8 cellular contexts compared by ENCODE assay signal in the genomic region with DNA sequence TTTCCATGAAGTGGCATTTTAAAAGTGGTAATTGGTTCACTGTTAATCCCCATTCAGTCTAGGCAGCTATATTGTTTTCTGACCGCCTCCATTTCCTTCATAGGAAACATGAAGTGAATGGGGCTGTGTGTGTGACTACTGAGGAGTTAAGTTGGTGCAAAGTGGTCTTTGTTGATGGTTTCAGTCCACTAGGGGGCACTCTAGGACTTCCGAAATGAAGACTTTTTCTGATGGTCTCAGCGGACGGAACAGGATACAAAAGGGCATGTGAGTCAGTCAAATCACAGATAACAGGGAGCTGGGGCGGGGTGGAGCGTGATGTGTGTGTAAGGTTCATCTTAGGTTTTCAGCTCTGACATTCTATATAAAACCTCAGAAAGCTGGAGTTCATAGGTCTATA.
A peak's percentile ranks its signal among the peaks of the same experiment; 100 is the strongest.
DNase-seq lines count a peak whose midpoint lies in the region; ATAC-seq and TF ChIP-seq lines count a peak whose summit lies in the region.

No MANE protein-coding gene starts in this region.

- no peak overlapping the region for H3K4me3 ChIP-seq in epithelial cell of proximal tubule (ENCODE audit: low read depth, low read length)

- POLR2A ChIA-PET in activated CD8-positive, alpha-beta T cell treated with anti-CD3 and anti-CD28 coated beads for 36 hours (lab: Charles Lee) = interaction anchor here (0.5 to 0.7 kb wide), 4 partner anchors 28 to 851 kb away, joined by 3 read pairs; no protein-coding TSS in a partner anchor
- POLR2A ChIA-PET in naive thymus-derived CD8-positive, alpha-beta T cell (lab: Charles Lee) = interaction anchor here (0.6 to 2.3 kb wide), 7 partner anchors 9 to 656 kb away, joined by 3 to 10 read pairs (median 3); no protein-coding TSS in a partner anchor

- DNase-seq in DMS153 treated with DMSO at 0.1 percent for 48 hours (lab: John Stamatoyannopoulos, UW; ENCODE audit: unreplicated experiment) (peak; percentile 21), NCI-H82 treated with DMSO at 0.1 percent for 48 hours (lab: John Stamatoyannopoulos, UW; ENCODE audit: unreplicated experiment) (peak; percentile 99), epithelial cell of proximal tubule (ENCODE audit: low read depth) (peak; percentile 59), stromal cell of bone marrow (ENCODE audit: low read depth) (peak; percentile 8), dedifferentiated amniotic fluid mesenchymal stem cell (ENCODE audit: extremely low spot score) (no peak)
- DNase-seq in activated CD8-positive, alpha-beta T cell treated with anti-CD3 and anti-CD28 coated beads for 36 hours = peak; percentile 93
- DNase-seq in naive thymus-derived CD8-positive, alpha-beta T cell = peak; percentile 28 to 91 (median 77)

- H3K27ac Mint-ChIP-seq in activated CD8-positive, alpha-beta T cell treated with anti-CD3 and anti-CD28 coated beads for 36 hours = peak overlapping the region; percentile 85
- peak overlapping the region; percentile 17 to 90 (median 86) for H3K27ac Mint-ChIP-seq in naive thymus-derived CD8-positive, alpha-beta T cell

- H3K36me3 Mint-ChIP-seq in activated CD8-positive, alpha-beta T cell treated with anti-CD3 and anti-CD28 coated beads for 36 hours (ENCODE audit: low read depth) = peaks cover under 1% of the 10 kb centered on the region
- H3K36me3 Mint-ChIP-seq in naive thymus-derived CD8-positive, alpha-beta T cell = no peaks in the 10 kb centered on the region

- H3K9me3 Mint-ChIP-seq in activated CD8-positive, alpha-beta T cell treated with anti-CD3 and anti-CD28 coated beads for 36 hours = no peaks in the 10 kb centered on the region
- no peaks in the 10 kb centered on the region for H3K9me3 Mint-ChIP-seq in naive thymus-derived CD8-positive, alpha-beta T cell

- peak; percentile 52 for ATAC-seq in HG02623 (IDR thresholded peaks at IDR 0.05; ENCODE audit: unreplicated experiment)
- ATAC-seq in activated CD8-positive, alpha-beta T cell treated with anti-CD3 and anti-CD28 coated beads for 36 hours = peak; percentile 90
- ATAC-seq in naive thymus-derived CD8-positive, alpha-beta T cell = peak; percentile 80 to 86

- peak overlapping the region; percentile 68 for H3K4me3 Mint-ChIP-seq in activated CD8-positive, alpha-beta T cell treated with anti-CD3 and anti-CD28 coated beads for 36 hours
- peak overlapping the region; percentile 32 to 83 (median 65) for H3K4me3 Mint-ChIP-seq in naive thymus-derived CD8-positive, alpha-beta T cell

- intact Hi-C loops in activated CD8-positive, alpha-beta T cell treated with anti-CD3 and anti-CD28 coated beads for 36 hours (cut with micrococcal nuclease) = no loop called here

- CTCF ChIA-PET in activated CD8-positive, alpha-beta T cell treated with anti-CD3 and anti-CD28 coated beads for 36 hours (lab: Charles Lee) = interaction anchor here (0.5 to 4.7 kb wide), 63 partner anchors 8 to 973 kb away, joined by 3 to 34 read pairs (median 5); no protein-coding TSS in a partner anchor

- TF ChIP-seq CTCF in activated CD8-positive, alpha-beta T cell treated with anti-CD3 and anti-CD28 coated beads for 36 hours (IDR thresholded peaks at IDR 0.05) = peak; percentile 33
- TF ChIP-seq CTCF in epithelial cell of proximal tubule (conservative IDR thresholded peaks at IDR 0.05; ENCODE audit: low read depth, low read length) = peak; percentile 89

- peaks cover 41% of the 10 kb centered on the region for H3K4me1 Mint-ChIP-seq in activated CD8-positive, alpha-beta T cell treated with anti-CD3 and anti-CD28 coated beads for 36 hours (ENCODE audit: low read depth)
- peaks cover 7 to 46% (median 29%) of the 10 kb centered on the region in 4 donors for H3K4me1 Mint-ChIP-seq in naive thymus-derived CD8-positive, alpha-beta T cell

- peaks cover 2% of the 10 kb centered on the region for H3K27me3 Mint-ChIP-seq in activated CD8-positive, alpha-beta T cell treated with anti-CD3 and anti-CD28 coated beads for 36 hours
- peaks cover 0 to 2% (median 0%) of the 10 kb centered on the region in 5 donors for H3K27me3 Mint-ChIP-seq in naive thymus-derived CD8-positive, alpha-beta T cell
